Comparison of ENCODE assay signal across 8 cellular contexts in the genomic region with DNA sequence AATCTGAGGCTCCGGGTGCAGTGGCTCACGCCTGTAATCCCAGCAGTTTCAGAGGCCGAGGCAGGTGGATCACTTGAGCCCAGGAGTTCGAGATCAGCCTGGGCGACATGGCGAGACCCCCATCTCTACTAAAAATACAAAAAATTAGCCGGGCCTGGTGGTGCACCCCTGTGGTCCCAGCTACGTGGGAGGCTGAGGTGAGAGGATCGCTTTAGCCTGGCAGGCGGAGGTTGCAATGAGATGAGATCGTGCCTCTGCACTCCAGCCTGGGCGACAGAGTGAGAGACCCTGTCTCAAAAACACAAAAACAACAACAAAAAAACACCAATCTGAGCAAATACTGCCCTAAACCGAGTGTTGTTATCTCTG. TPM values are rescaled to one million over a fixed set of nuclear protein-coding genes. Genes with fewer than 3 reads are reported as not detected.
A peak's percentile ranks its signal among the peaks of the same experiment; 100 is the strongest.
DNase-seq lines count a peak whose midpoint lies in the region; ATAC-seq and TF ChIP-seq lines count a peak whose summit lies in the region.
"Not testable (repeated sequence)": the region's sequence is repeated elsewhere in the genome, so short reads cannot be mapped to it uniquely, and the experiment has no call there.

No MANE protein-coding gene starts in this region.

- not testable (repeated sequence) for H3K9me3 ChIP-seq in GM23248 (ENCODE audit: low read depth); OCI-LY1 (ENCODE audit: low read length); right cardiac atrium (ENCODE audit: control insufficient read depth, low read length)

- H3K4me1 Mint-ChIP-seq in activated T-helper 17 cell treated with anti-CD3 and anti-CD28 coated beads, Interleukin-2, amount 50 U/mL, for 72 hours = peaks cover 16% of the 10 kb centered on the region
- peaks cover 22% of the 10 kb centered on the region for H3K4me1 Mint-ChIP-seq in dendritic cell treated with granulocyte-macrophage colony-stimulating factor and Interleukin-4, amounts not matched to agents 40 ng/mL and 50 ng/mL, for 4 days (ENCODE audit: low read depth)
- peaks cover 11 to 33% (median 31%) of the 10 kb centered on the region in 3 donors for H3K4me1 Mint-ChIP-seq in naive B cell
- H3K4me1 Mint-ChIP-seq in stimulated activated memory B cell treated with anti-CD40 and anti-IgM and Interleukin-4, amounts not matched to agents 10 μg/mL and 1 μg/mL and 100 μg/mL, for 72 hours = peaks cover 26% of the 10 kb centered on the region

- CTCF ChIA-PET in AG04449 (lab: Yijun Ruan, JAX) = interaction anchor here (1.0 to 7.7 kb wide), 4 partner anchors 8 to 108 kb away, joined by 3 to 111 read pairs (median 5); a partner anchor contains a TSS

- WGBS in GM23248 (ENCODE audit: low coverage in 1 of 2, low lambda C conversion rate in 2 of 2, missing lambda C conversion rate in 2 of 2), 2 experiments = 67% methylated on average over 13 of the region's 13 CpGs
- 59% methylated on average over 13 of the region's 13 CpGs for WGBS in right cardiac atrium

- H3K9me2 ChIP-seq in GM23248 (ENCODE audit: insufficient read depth); OCI-LY1 (ENCODE audit: low read depth, low read length): not testable (repeated sequence)

- H3K9ac ChIP-seq in GM23248 = peak overlapping the region; percentile 79
- peak overlapping the region; percentile 73 for H3K9ac ChIP-seq in OCI-LY1 (ENCODE audit: low read length)

- not testable (repeated sequence) for H3K27me3 ChIP-seq in GM23248 (replicated peaks; ENCODE audit: insufficient read depth); OCI-LY1 (ENCODE audit: insufficient read depth, low read length); right cardiac atrium (ENCODE audit: control insufficient read depth, insufficient read depth)

- not testable (repeated sequence) for H3F3A ChIP-seq in GM23248 (ENCODE audit: insufficient read depth); OCI-LY1 (ENCODE audit: insufficient read depth, low read length)

- H3K27me3 Mint-ChIP-seq in activated T-helper 17 cell treated with anti-CD3 and anti-CD28 coated beads, Interleukin-2, amount 50 U/mL, for 72 hours = not testable (repeated sequence)
- peaks cover 21% of the 10 kb centered on the region for H3K27me3 Mint-ChIP-seq in dendritic cell treated with granulocyte-macrophage colony-stimulating factor and Interleukin-4, amounts not matched to agents 40 ng/mL and 50 ng/mL, for 4 days
- peaks cover 0 to 12% (median 7%) of the 10 kb centered on the region in 3 donors for H3K27me3 Mint-ChIP-seq in naive B cell
- peaks cover 17% of the 10 kb centered on the region for H3K27me3 Mint-ChIP-seq in stimulated activated memory B cell treated with anti-CD40 and anti-IgM and Interleukin-4, amounts not matched to agents 10 μg/mL and 1 μg/mL and 100 μg/mL, for 72 hours

- not testable (repeated sequence) for ATAC-seq in activated T-helper 17 cell treated with anti-CD3 and anti-CD28 coated beads, Interleukin-2, amount 50 U/mL, for 72 hours (replicated peaks); right cardiac atrium; stimulated activated memory B cell treated with anti-CD40 and anti-IgM and Interleukin-4, amounts not matched to agents 10 μg/mL and 1 μg/mL and 100 μg/mL, for 72 hours
- peak in 1 of 2 donors; percentile 2 for ATAC-seq in naive B cell (ENCODE audit: low read depth in 2 of 2)

- H3K4me3 ChIP-seq in AG04449 (ENCODE audit: low read depth, low read length) (peak overlapping the region; percentile 69), GM23248 (peak overlapping the region; percentile 73), OCI-LY1 (ENCODE audit: low read depth, low read length, poor library complexity, severe bottlenecking) (peak overlapping the region; percentile 80), right cardiac atrium (ENCODE audit: low read length) (peak overlapping the region; percentile 78)

- H3K79me2 ChIP-seq in GM23248 (ENCODE audit: insufficient read depth); OCI-LY1 (ENCODE audit: insufficient read depth, low read length): not testable (repeated sequence)

- H3K4me2 ChIP-seq in GM23248 (ENCODE audit: unreplicated experiment) (peak overlapping the region; percentile 87), OCI-LY1 (ENCODE audit: low read length) (peak overlapping the region; percentile 88)

- H2AFZ ChIP-seq in GM23248 (peak overlapping the region; percentile 79), OCI-LY1 (ENCODE audit: low read length) (0 out of 2 replicates have a peak overlapping the region, but pooled peaks have one; percentile 32)

- peak overlapping the region; percentile 95 for H3K27ac Mint-ChIP-seq in activated T-helper 17 cell treated with anti-CD3 and anti-CD28 coated beads, Interleukin-2, amount 50 U/mL, for 72 hours
- peak overlapping the region; percentile 87 for H3K27ac Mint-ChIP-seq in dendritic cell treated with granulocyte-macrophage colony-stimulating factor and Interleukin-4, amounts not matched to agents 40 ng/mL and 50 ng/mL, for 4 days
- peak overlapping the region; percentile 93 to 99 (median 98) for H3K27ac Mint-ChIP-seq in naive B cell
- peak overlapping the region; percentile 93 for H3K27ac Mint-ChIP-seq in stimulated activated memory B cell treated with anti-CD40 and anti-IgM and Interleukin-4, amounts not matched to agents 10 μg/mL and 1 μg/mL and 100 μg/mL, for 72 hours

- intact Hi-C loops in dendritic cell treated with granulocyte-macrophage colony-stimulating factor and Interleukin-4, amounts not matched to agents 40 ng/mL and 50 ng/mL, for 4 days (cut with micrococcal nuclease); right cardiac atrium (cut with DNase I): not testable (repeated sequence)

- not testable (repeated sequence) for DNase-seq in AG04449 (ENCODE audit: low read depth, low spot score); GM23248; naive B cell
- DNase-seq in right cardiac atrium = peak in 1 of 3 donors; percentile 25

- H3K9me3 Mint-ChIP-seq in activated T-helper 17 cell treated with anti-CD3 and anti-CD28 coated beads, Interleukin-2, amount 50 U/mL, for 72 hours; dendritic cell treated with granulocyte-macrophage colony-stimulating factor and Interleukin-4, amounts not matched to agents 40 ng/mL and 50 ng/mL, for 4 days; naive B cell; stimulated activated memory B cell treated with anti-CD40 and anti-IgM and Interleukin-4, amounts not matched to agents 10 μg/mL and 1 μg/mL and 100 μg/mL, for 72 hours: not testable (repeated sequence)

- not testable (repeated sequence) for H4K20me1 ChIP-seq in GM23248 (ENCODE audit: insufficient read depth); OCI-LY1 (ENCODE audit: insufficient read depth, low read length)

- not testable (repeated sequence) for H3K36me3 Mint-ChIP-seq in activated T-helper 17 cell treated with anti-CD3 and anti-CD28 coated beads, Interleukin-2, amount 50 U/mL, for 72 hours (ENCODE audit: low read depth); dendritic cell treated with granulocyte-macrophage colony-stimulating factor and Interleukin-4, amounts not matched to agents 40 ng/mL and 50 ng/mL, for 4 days (ENCODE audit: low read depth); naive B cell; stimulated activated memory B cell treated with anti-CD40 and anti-IgM and Interleukin-4, amounts not matched to agents 10 μg/mL and 1 μg/mL and 100 μg/mL, for 72 hours

- H3K4me3 Mint-ChIP-seq in activated T-helper 17 cell treated with anti-CD3 and anti-CD28 coated beads, Interleukin-2, amount 50 U/mL, for 72 hours = peak overlapping the region; percentile 99
- H3K4me3 Mint-ChIP-seq in dendritic cell treated with granulocyte-macrophage colony-stimulating factor and Interleukin-4, amounts not matched to agents 40 ng/mL and 50 ng/mL, for 4 days = peak overlapping the region; percentile 78
- H3K4me3 Mint-ChIP-seq in naive B cell = peak overlapping the region; percentile 88 to 100 (median 96)
- peak overlapping the region; percentile 84 for H3K4me3 Mint-ChIP-seq in stimulated activated memory B cell treated with anti-CD40 and anti-IgM and Interleukin-4, amounts not matched to agents 10 μg/mL and 1 μg/mL and 100 μg/mL, for 72 hours

- H3K4me1 ChIP-seq in GM23248 (ENCODE audit: insufficient read depth); right cardiac atrium (ENCODE audit: control insufficient read depth, insufficient read depth, low read length): not testable (repeated sequence)
- H3K4me1 ChIP-seq in OCI-LY1 (ENCODE audit: insufficient read depth, low read length, severe bottlenecking) = peaks cover 23% of the 10 kb centered on the region

- POLR2A ChIA-PET in AG04449 (lab: Yijun Ruan, JAX) = interaction anchor here (0.6 to 1.9 kb wide), 3 partner anchors 11 to 25 kb away, joined by 3 to 9 read pairs (median 5); a partner anchor contains a TSS

- not testable (repeated sequence) for TF ChIP-seq CTCF in AG04449 (IDR thresholded peaks at IDR 0.05; ENCODE audit: insufficient read depth, low read length, missing control alignments); OCI-LY1 (IDR thresholded peaks at IDR 0.05; ENCODE audit: low read length)

- H3K36me3 ChIP-seq in GM23248 (ENCODE audit: low read depth); OCI-LY1 (ENCODE audit: insufficient read depth, low read length): not testable (repeated sequence)

- H3K27ac ChIP-seq in GM23248 (peak overlapping the region; percentile 55), OCI-LY1 (ENCODE audit: low read depth, low read length, poor library complexity, severe bottlenecking) (peak overlapping the region; percentile 3), right cardiac atrium (ENCODE audit: low read length) (peak overlapping the region; percentile 85)

- in situ Hi-C loops in GM23248 (cut with MboI) = not testable (repeated sequence)

RNA-seq across cellular contexts. Expression of a gene that starts 0.6 kb away (rescaled TPM):
- total RNA-seq in GM23248 (2014; rRNA removed; shearing (Covaris generic)) = 41.2 and 49.1 TPM in 2 replicates
- 77.0 and 85.7 TPM in 2 replicates for polyA plus RNA-seq in GM23248 (2016; fragmentation: Nextera tagmentation; extraction: Ambion mirVana)
- 10 to 100 TPM; 13.5 to 36.5 TPM for total RNA-seq in activated T-helper 17 cell treated with anti-CD3 and anti-CD28 coated beads, Interleukin-2, amount 50 U/mL, for 72 hours
- total RNA-seq in right cardiac atrium = 10 to 100 TPM; 16.1 to 36.4 (median 21.6) TPM
- polyA plus RNA-seq in right cardiac atrium = 65.5 TPM
- polyA plus RNA-seq in naive B cell (ENCODE audit: low read depth in 6 of 6) = 100 to 1,000 TPM in 4 of 6 donors, 10 to 100 TPM in 2; 55.1 to 183 (median 124) TPM

RNA-seq across cellular contexts. Expression of a gene that starts 7.2 kb away (rescaled TPM):
- 43.2 and 55.1 TPM in 2 replicates for total RNA-seq in GM23248 (2014; rRNA removed; shearing (Covaris generic))
- polyA plus RNA-seq in GM23248 (2016; fragmentation: Nextera tagmentation; extraction: Ambion mirVana) (1.4 and 1.8 TPM in 2 replicates), right cardiac atrium (12.0 TPM), naive B cell (ENCODE audit: low read depth in 6 of 6) (under 1 TPM in 2 of 6 donors, not detected in 4; 0.04 to 0.52 TPM)
- total RNA-seq in activated T-helper 17 cell treated with anti-CD3 and anti-CD28 coated beads, Interleukin-2, amount 50 U/mL, for 72 hours = 10 to 100 TPM; 12.1 to 87.6 TPM
- 10 to 100 TPM; 17.1 to 26.4 (median 21.4) TPM for total RNA-seq in right cardiac atrium

RNA-seq across cellular contexts. Expression of a gene that starts 12.8 kb away (rescaled TPM):
- 3.1 and 7.6 TPM in 2 replicates for total RNA-seq in GM23248 (2014; rRNA removed; shearing (Covaris generic))
- polyA plus RNA-seq in GM23248 (2016; fragmentation: Nextera tagmentation; extraction: Ambion mirVana) = 3.7 and 4.1 TPM in 2 replicates
- total RNA-seq in activated T-helper 17 cell treated with anti-CD3 and anti-CD28 coated beads, Interleukin-2, amount 50 U/mL, for 72 hours = 1 to 10 TPM in 1 of 2 donors, not detected in 1; 2.5 TPM
- total RNA-seq in right cardiac atrium = 10 to 100 TPM; 37.3 to 62.5 (median 38.6) TPM
- polyA plus RNA-seq in right cardiac atrium = 25.7 TPM
- under 1 TPM in 2 of 6 donors, not detected in 4; 0.45 to 0.64 TPM for polyA plus RNA-seq in naive B cell (ENCODE audit: low read depth in 6 of 6)

RNA-seq across cellular contexts. Expression of a gene that starts 30.8 kb away (rescaled TPM):
- not detected in 2 replicates for total RNA-seq in GM23248 (2014; rRNA removed; shearing (Covaris generic))
- 0.45 and 0.61 TPM in 2 replicates for polyA plus RNA-seq in GM23248 (2016; fragmentation: Nextera tagmentation; extraction: Ambion mirVana)
- total RNA-seq in activated T-helper 17 cell treated with anti-CD3 and anti-CD28 coated beads, Interleukin-2, amount 50 U/mL, for 72 hours = not detected
- total RNA-seq in right cardiac atrium = 10 to 100 TPM; 44.4 to 78.0 (median 57.4) TPM
- polyA plus RNA-seq in right cardiac atrium = 112 TPM
- not detected for polyA plus RNA-seq in naive B cell (ENCODE audit: low read depth in 6 of 6)

RNA-seq across cellular contexts. Expression of a gene that starts 46.4 kb away (rescaled TPM):
- total RNA-seq in GM23248 (2014; rRNA removed; shearing (Covaris generic)) = 1.4 and 2.1 TPM in 2 replicates
- polyA plus RNA-seq in GM23248 (2016; fragmentation: Nextera tagmentation; extraction: Ambion mirVana) = 1.7 and 2.5 TPM in 2 replicates
- total RNA-seq in activated T-helper 17 cell treated with anti-CD3 and anti-CD28 coated beads, Interleukin-2, amount 50 U/mL, for 72 hours = 1 to 10 TPM; 2.8 to 6.3 TPM
- under 1 TPM in 1 of 4 donors, not detected in 3; 0.41 TPM for total RNA-seq in right cardiac atrium
- 0.14 TPM for polyA plus RNA-seq in right cardiac atrium
- not detected for polyA plus RNA-seq in naive B cell (ENCODE audit: low read depth in 6 of 6)

Comparison
In these comparisons a context has a peak if more than half of its experiments do, and no peak if none do; other contexts are left out.
1. H3K27ac ChIP-seq: peak in every context shown above with its lines; median percentile 85 in right cardiac atrium; 55 in GM23248; 3 in OCI-LY1.